12 cellular contexts compared by ENCODE assay signal in the genomic region with DNA sequence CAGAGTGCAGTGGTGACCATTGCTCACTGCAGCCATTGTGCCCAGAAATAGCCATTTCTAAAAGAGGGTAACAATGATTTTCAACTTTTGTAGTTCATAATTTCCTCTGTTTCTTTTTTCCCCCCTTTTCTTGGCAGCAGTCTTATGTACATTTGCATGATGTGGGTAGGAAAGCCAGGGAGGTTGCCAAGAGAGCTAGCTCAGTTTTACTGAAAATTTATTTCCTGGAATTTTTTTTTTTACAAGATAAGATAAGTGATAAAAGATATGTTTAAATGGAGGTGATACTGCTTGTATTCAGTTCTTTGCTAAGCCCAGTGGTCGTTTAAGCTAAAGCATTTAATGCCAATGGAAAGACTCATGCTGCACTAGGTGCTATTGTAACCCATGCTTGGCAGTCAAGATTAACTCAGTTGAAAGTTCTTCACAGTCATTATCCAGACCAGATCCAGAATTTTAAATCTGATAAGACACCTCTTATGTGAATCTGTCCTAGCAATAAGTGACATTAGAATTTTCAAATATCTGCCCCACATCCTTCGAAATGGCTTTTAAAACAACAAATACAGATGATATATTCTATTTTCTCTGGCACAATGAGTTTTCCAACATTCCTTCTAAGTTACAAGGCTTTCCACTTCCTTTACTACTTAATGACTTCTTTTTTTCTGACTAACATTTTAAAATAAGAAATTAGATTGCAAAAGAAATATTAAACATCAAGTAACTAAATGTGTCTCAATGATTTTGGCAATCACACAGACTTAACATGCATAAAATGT. TPM values are rescaled to one million over a fixed set of nuclear protein-coding genes. Genes with fewer than 3 reads are reported as not detected.
DNase-seq lines count a peak whose midpoint lies in the region; ATAC-seq and TF ChIP-seq lines count a peak whose summit lies in the region.
"Had no signal": no experiment of that assay in that cellular context is flagged by ENCODE, and none has a peak within 500 bp of the region (broad histone marks: within the 10 kb centered on the region; RNA-seq: fewer than 3 reads in every experiment).

No MANE protein-coding gene starts in this region.

- TF ChIP-seq CTCF in astrocyte of the cerebellum (IDR thresholded peaks at IDR 0.05; ENCODE audit: low read depth, low read length, missing control alignments) (no peak), upper lobe of left lung (IDR thresholded peaks at IDR 0.05) (no peak)
- TF ChIP-seq CTCF in CD4-positive, alpha-beta T cell (IDR thresholded peaks at IDR 0.05): no peak

- CTCF ChIA-PET in CD4-positive, alpha-beta T cell (lab: Charles Lee): no interaction called here
- CTCF ChIA-PET in activated CD4-positive, alpha-beta memory T cell treated with anti-CD3 and anti-CD28 coated beads for 36 hours (lab: Charles Lee): no interaction called here

- H3K36me3 Mint-ChIP-seq in activated naive CD8-positive, alpha-beta T cell treated with anti-CD3 and anti-CD28 coated beads for 36 hours: peaks cover 5% of the 10 kb centered on the region
- H3K36me3 Mint-ChIP-seq in CD4-positive, alpha-beta T cell (ENCODE audit: low read depth): peaks cover 6% of the 10 kb centered on the region
- H3K36me3 Mint-ChIP-seq in activated CD4-positive, alpha-beta memory T cell treated with anti-CD3 and anti-CD28 coated beads for 36 hours: no peaks in the 10 kb centered on the region

- in situ Hi-C loops in astrocyte of the cerebellum (cut with HindIII; ENCODE audit: low sequenced_read_pairs): no loop called here

- no peak overlapping the region for H3K4me3 Mint-ChIP-seq in activated naive CD8-positive, alpha-beta T cell treated with anti-CD3 and anti-CD28 coated beads for 36 hours
- H3K4me3 Mint-ChIP-seq in CD4-positive, alpha-beta T cell: no peak overlapping the region
- no peak overlapping the region for H3K4me3 Mint-ChIP-seq in activated CD4-positive, alpha-beta memory T cell treated with anti-CD3 and anti-CD28 coated beads for 36 hours
- H3K4me3 Mint-ChIP-seq: activated CD8-positive, alpha-beta T cell treated with anti-CD3 and anti-CD28 coated beads, Interleukin-2, amount 10 ng/mL, durations not matched to agents 7 days and 5 days; activated naive CD8-positive, alpha-beta T cell treated with anti-CD3 and anti-CD28 coated beads, Interleukin-2, amount 50 U/mL, for 24 hours had no signal

- peaks cover 5% of the 10 kb centered on the region for H3K9me3 Mint-ChIP-seq in activated naive CD8-positive, alpha-beta T cell treated with anti-CD3 and anti-CD28 coated beads for 36 hours
- peaks cover 5% of the 10 kb centered on the region for H3K9me3 Mint-ChIP-seq in CD4-positive, alpha-beta T cell
- H3K9me3 Mint-ChIP-seq in activated CD4-positive, alpha-beta memory T cell treated with anti-CD3 and anti-CD28 coated beads for 36 hours: peaks cover 11% of the 10 kb centered on the region

- no peaks in the 10 kb centered on the region for H3K27me3 ChIP-seq in upper lobe of left lung
- peaks cover 22% of the 10 kb centered on the region for H3K27me3 ChIP-seq in CD4-positive, alpha-beta T cell (ENCODE audit: control insufficient read depth, insufficient read depth, low read length)

- H3K36me3 ChIP-seq in upper lobe of left lung: no peaks in the 10 kb centered on the region

- peak overlapping the region in 3 of 4 donors; percentile 18 to 69 (median 58) for H3K27ac ChIP-seq in upper lobe of left lung
- H3K27ac ChIP-seq in CD4-positive, alpha-beta T cell (ENCODE audit: low read depth, low read length): no peak overlapping the region
- H3K27ac ChIP-seq: 22Rv1 had no signal

- TF ChIP-seq EP300 in upper lobe of left lung (IDR thresholded peaks at IDR 0.05): no peak

- TF ChIP-seq POLR2A in upper lobe of left lung (IDR thresholded peaks at IDR 0.05): no peak

- no peak overlapping the region for H3K27ac Mint-ChIP-seq in activated naive CD8-positive, alpha-beta T cell treated with anti-CD3 and anti-CD28 coated beads for 36 hours
- H3K27ac Mint-ChIP-seq in CD4-positive, alpha-beta T cell: no peak overlapping the region
- H3K27ac Mint-ChIP-seq in activated CD4-positive, alpha-beta memory T cell treated with anti-CD3 and anti-CD28 coated beads for 36 hours: no peak overlapping the region
- H3K27ac Mint-ChIP-seq: activated CD8-positive, alpha-beta T cell treated with anti-CD3 and anti-CD28 coated beads, Interleukin-2, amount 10 ng/mL, durations not matched to agents 7 days and 5 days; activated naive CD8-positive, alpha-beta T cell treated with anti-CD3 and anti-CD28 coated beads, Interleukin-2, amount 50 U/mL, for 24 hours had no signal

- peaks cover 0 to 2% (median 0%) of the 10 kb centered on the region in 4 donors for H3K9me3 ChIP-seq in upper lobe of left lung
- H3K9me3 ChIP-seq in CD4-positive, alpha-beta T cell (ENCODE audit: control insufficient read depth, low read length): peaks cover 5% of the 10 kb centered on the region

- H3K27me3 Mint-ChIP-seq in activated naive CD8-positive, alpha-beta T cell treated with anti-CD3 and anti-CD28 coated beads for 36 hours: peaks cover 54% of the 10 kb centered on the region
- H3K27me3 Mint-ChIP-seq in CD4-positive, alpha-beta T cell: peaks cover 46% of the 10 kb centered on the region
- peaks cover 25% of the 10 kb centered on the region for H3K27me3 Mint-ChIP-seq in activated CD4-positive, alpha-beta memory T cell treated with anti-CD3 and anti-CD28 coated beads for 36 hours

- DNase-seq in NCI-H2196 (lab: John Stamatoyannopoulos, UW; ENCODE audit: unreplicated experiment) (peak; percentile 43), NCI-H2196 treated with DMSO at 0.1 percent for 48 hours (lab: John Stamatoyannopoulos, UW; ENCODE audit: unreplicated experiment) (no peak), astrocyte of the cerebellum (ENCODE audit: low read depth) (peak; percentile 26), kidney glomerular epithelial cell (lab: John Stamatoyannopoulos, UW) (peak; percentile 75), upper lobe of left lung (no peak)
- no peak for DNase-seq in activated naive CD8-positive, alpha-beta T cell treated with anti-CD3 and anti-CD28 coated beads for 36 hours
- no peak for DNase-seq in CD4-positive, alpha-beta T cell
- no peak for DNase-seq in activated CD4-positive, alpha-beta memory T cell treated with anti-CD3 and anti-CD28 coated beads for 36 hours
- DNase-seq: activated CD8-positive, alpha-beta T cell treated with anti-CD3 and anti-CD28 coated beads, Interleukin-2, amount 10 ng/mL, durations not matched to agents 7 days and 5 days; activated naive CD8-positive, alpha-beta T cell treated with anti-CD3 and anti-CD28 coated beads, Interleukin-2, amount 50 U/mL, for 24 hours had no signal

- no peaks in the 10 kb centered on the region for H3K4me1 Mint-ChIP-seq in activated naive CD8-positive, alpha-beta T cell treated with anti-CD3 and anti-CD28 coated beads for 36 hours
- H3K4me1 Mint-ChIP-seq in CD4-positive, alpha-beta T cell (ENCODE audit: low read depth): no peaks in the 10 kb centered on the region
- H3K4me1 Mint-ChIP-seq in activated CD4-positive, alpha-beta memory T cell treated with anti-CD3 and anti-CD28 coated beads for 36 hours (ENCODE audit: low read depth): no peaks in the 10 kb centered on the region

- POLR2A ChIA-PET in CD4-positive, alpha-beta T cell (lab: Charles Lee): no interaction called here
- POLR2A ChIA-PET in activated CD4-positive, alpha-beta memory T cell treated with anti-CD3 and anti-CD28 coated beads for 36 hours (lab: Charles Lee): no interaction called here

- H3K4me1 ChIP-seq in upper lobe of left lung: peaks cover 2 to 27% (median 14%) of the 10 kb centered on the region in 4 donors

- no peak overlapping the region for H3K4me3 ChIP-seq in astrocyte of the cerebellum (ENCODE audit: low read depth, low read length)
- H3K4me3 ChIP-seq in upper lobe of left lung: no peak overlapping the region

- WGBS in upper lobe of left lung, 2 donors: 42 to 47% methylated on average over 2 of the region's 2 CpGs

- no peak for ATAC-seq in upper lobe of left lung (ENCODE audit: low FRiP score in 2 of 2)
- no peak for ATAC-seq in CD4-positive, alpha-beta T cell (ENCODE audit: poor library complexity)
- ATAC-seq: activated CD8-positive, alpha-beta T cell treated with anti-CD3 and anti-CD28 coated beads, Interleukin-2, amount 10 ng/mL, durations not matched to agents 7 days and 5 days; activated naive CD8-positive, alpha-beta T cell treated with anti-CD3 and anti-CD28 coated beads, Interleukin-2, amount 50 U/mL, for 24 hours had no signal

- intact Hi-C loops in CD4-positive, alpha-beta T cell (cut with DNase I, micrococcal nuclease): no loop called here
- intact Hi-C loops in activated CD4-positive, alpha-beta memory T cell treated with anti-CD3 and anti-CD28 coated beads for 36 hours (cut with micrococcal nuclease): no loop called here

RNA-seq across cellular contexts. Expression of a gene that starts 4.4 kb away (rescaled TPM):
- 10 to 100 TPM; 19.6 to 36.5 (median 26.0) TPM for total RNA-seq in upper lobe of left lung
- 1 to 10 TPM; 1.4 to 1.5 TPM for total RNA-seq in activated naive CD8-positive, alpha-beta T cell treated with anti-CD3 and anti-CD28 coated beads for 36 hours
- total RNA-seq in CD4-positive, alpha-beta T cell: not detected
- not detected for total RNA-seq in activated CD4-positive, alpha-beta memory T cell treated with anti-CD3 and anti-CD28 coated beads for 36 hours
- total RNA-seq: G401 had no signal

Comparison
In these comparisons a context has a peak if more than half of its experiments do, and no peak if none do; other contexts are left out.
1. DNase-seq: peak in NCI-H2196 (single experiment), astrocyte of the cerebellum (single experiment) and kidney glomerular epithelial cell (single experiment); none in NCI-H2196 treated with DMSO at 0.1 percent for 48 hours (single experiment), upper lobe of left lung (0 of 2), activated naive CD8-positive, alpha-beta T cell treated with anti-CD3 and anti-CD28 coated beads for 36 hours (single experiment), CD4-positive, alpha-beta T cell (0 of 10) and activated CD4-positive, alpha-beta memory T cell treated with anti-CD3 and anti-CD28 coated beads for 36 hours (single experiment).
2. RNA of a gene that starts 4.4 kb away (total RNA-seq): 19.6 to 36.5 TPM in upper lobe of left lung; 1.4 to 1.5 TPM in activated naive CD8-positive, alpha-beta T cell treated with anti-CD3 and anti-CD28 coated beads for 36 hours, not detected in CD4-positive, alpha-beta T cell and not detected in activated CD4-positive, alpha-beta memory T cell treated with anti-CD3 and anti-CD28 coated beads for 36 hours; every median in the first group is over 4 times any median in the second.